Comparison of ENCODE assay signal across 8 cellular contexts in genomic region chr1:147241955-147242448, GRCh38. TPM values are rescaled to one million over a fixed set of nuclear protein-coding genes. Genes with fewer than 3 reads are reported as not detected.
DNase-seq lines count a peak whose midpoint lies in the region; FAIRE-seq and TF ChIP-seq lines count a peak whose summit lies in the region.

No MANE protein-coding gene starts in this region.

- H4K20me1 ChIP-seq in OCI-LY3 (ENCODE audit: insufficient read depth, low read length) = peaks cover 23% of the 10 kb centered on the region

- H3K79me2 ChIP-seq in OCI-LY3 (ENCODE audit: low read length) = peaks cover 43% of the 10 kb centered on the region

- H3K27me3 ChIP-seq in CD4-positive, alpha-beta memory T cell (ENCODE audit: insufficient read depth, low read length) = no peaks in the 10 kb centered on the region
- no peaks in the 10 kb centered on the region for H3K27me3 ChIP-seq in OCI-LY3 (ENCODE audit: low read depth, low read length)
- H3K27me3 ChIP-seq in endocrine pancreas (ENCODE audit: control insufficient read depth, insufficient read depth, low read length) = no peaks in the 10 kb centered on the region
- no peaks in the 10 kb centered on the region for H3K27me3 ChIP-seq in neuron (ENCODE audit: insufficient read depth, low read length)

- H3K4me1 ChIP-seq in CD4-positive, alpha-beta memory T cell (ENCODE audit: insufficient read depth, low read length) = peaks cover 30% of the 10 kb centered on the region
- H3K4me1 ChIP-seq in OCI-LY3 (ENCODE audit: low read length) (peaks cover 24% of the 10 kb centered on the region), endocrine pancreas (ENCODE audit: control insufficient read depth, insufficient read depth, low read length) (peaks cover 12% of the 10 kb centered on the region), neuron (ENCODE audit: insufficient read depth, low read length) (peaks cover 15% of the 10 kb centered on the region)

- H3K27me3 Mint-ChIP-seq in CD4-positive, alpha-beta memory T cell = peaks cover 0 to 1% of the 10 kb centered on the region in 2 donors

- peak overlapping the region; percentile 72 to 97 (median 86) for H3K4me3 Mint-ChIP-seq in CD4-positive, alpha-beta memory T cell

- no peak for FAIRE-seq in HTR-8/SVneo (lab: Jason Lieb, UNC)

- H3K9me3 ChIP-seq in CD4-positive, alpha-beta memory T cell (ENCODE audit: control insufficient read depth in 1 of 2, low read length in 2 of 2) = no peaks in the 10 kb centered on the region
- H3K9me3 ChIP-seq in OCI-LY3 (ENCODE audit: insufficient read depth, low read length) (no peaks in the 10 kb centered on the region), endocrine pancreas (ENCODE audit: control insufficient read depth, low read length) (no peaks in the 10 kb centered on the region), neuron (ENCODE audit: low read length) (no peaks in the 10 kb centered on the region)

- H2AFZ ChIP-seq in OCI-LY3 (ENCODE audit: low read depth, low read length) (peak overlapping the region; percentile 97), neuron (ENCODE audit: low read depth, low read length) (peak overlapping the region; percentile 98)

- in situ Hi-C loops in GM13976 (cut with MboI; ENCODE audit: low sequenced_read_pairs, unreplicated experiment) = no loop called here

- H3K27ac ChIP-seq in CD4-positive, alpha-beta memory T cell (ENCODE audit: low read depth, low read length) = peak overlapping the region; percentile 70
- no peak overlapping the region for H3K27ac ChIP-seq in OCI-LY3 (ENCODE audit: low read length)

- peaks cover 23 to 43% (median 24%) of the 10 kb centered on the region in 4 donors for H3K4me1 Mint-ChIP-seq in CD4-positive, alpha-beta memory T cell

- H3K36me3 Mint-ChIP-seq in CD4-positive, alpha-beta memory T cell = peaks cover 0 to 4% of the 10 kb centered on the region in 2 donors

- no peak for DNase-seq in CD4-positive, alpha-beta memory T cell
- DNase-seq in mesenteric fat pad (ENCODE audit: low spot score) (no peak), putamen (ENCODE audit: low spot score) (no peak), GM13976 (ENCODE audit: low spot score) (no peak), HTR-8/SVneo (ENCODE audit: insufficient read length, low spot score) (no peak)

- H3K27ac Mint-ChIP-seq in CD4-positive, alpha-beta memory T cell = peak overlapping the region; percentile 60 to 87 (median 73)

- H3K9me3 Mint-ChIP-seq in CD4-positive, alpha-beta memory T cell = no peaks in the 10 kb centered on the region

- TF ChIP-seq CTCF in OCI-LY3 (IDR thresholded peaks at IDR 0.05; ENCODE audit: low read depth, low read length) (no peak), GM13976 (IDR thresholded peaks at IDR 0.05; ENCODE audit: borderline replicate concordance, control extremely low read depth, extremely low read depth, insufficient read depth, missing control alignments) (no peak)

- POLR2A ChIA-PET in CD4-positive, alpha-beta memory T cell (lab: Charles Lee; ENCODE audit: partially characterized antibody) = interaction anchor here (0.6 to 4.3 kb wide), 4 partner anchors 17 to 158 kb away, joined by 3 to 54 read pairs (median 14); partner anchors contain the start of genes FMO5 and PRKAB2

- H3K9ac ChIP-seq in OCI-LY3 (ENCODE audit: low read length) (peak overlapping the region; percentile 69), endocrine pancreas (ENCODE audit: control insufficient read depth, insufficient read depth, low read length) (peak overlapping the region; percentile 73)

- H3K4me3 ChIP-seq in CD4-positive, alpha-beta memory T cell (ENCODE audit: low read length in 2 of 2) = peak overlapping the region in 1 of 2 donors; percentile 84
- H3K4me3 ChIP-seq in OCI-LY3 (ENCODE audit: low read length) (peak overlapping the region; percentile 91), endocrine pancreas (ENCODE audit: control insufficient read depth, insufficient read depth, low read length) (peak overlapping the region; percentile 39), neuron (ENCODE audit: low read length) (peak overlapping the region; percentile 87)

- peak overlapping the region; percentile 92 for H3K4me2 ChIP-seq in OCI-LY3 (ENCODE audit: low read length)

- CTCF ChIA-PET in CD4-positive, alpha-beta memory T cell (lab: Charles Lee; ENCODE audit: partially characterized antibody) = interaction anchor here (0.6 to 3.4 kb wide), 18 partner anchors 10 to 253 kb away, joined by 3 to 57 read pairs (median 4); partner anchors contain the start of genes FMO5 and PRKAB2

- no peaks in the 10 kb centered on the region for H3K36me3 ChIP-seq in CD4-positive, alpha-beta memory T cell (ENCODE audit: insufficient read depth, low read length)
- H3K36me3 ChIP-seq in OCI-LY3 (replicated peaks; ENCODE audit: low read depth, low read length) = peaks cover 15% of the 10 kb centered on the region
- no peaks in the 10 kb centered on the region for H3K36me3 ChIP-seq in endocrine pancreas (ENCODE audit: control insufficient read depth, insufficient read depth, low read length)
- no peaks in the 10 kb centered on the region for H3K36me3 ChIP-seq in neuron (ENCODE audit: insufficient read depth, low read length)

- intact Hi-C loops in CD4-positive, alpha-beta memory T cell (cut with micrococcal nuclease) = loop anchor here (1.0 to 2.0 kb wide), 3 partner anchors 17 to 157 kb away; partner anchors contain the start of genes FMO5 and PRKAB2

RNA-seq across cellular contexts. Expression of gene CHD1L, which starts 0.5 kb away (rescaled TPM):
- total RNA-seq in CD4-positive, alpha-beta memory T cell = 10 to 100 TPM; 29.5 to 31.6 TPM
- 10 to 100 TPM; 17.1 to 18.8 TPM for polyA plus RNA-seq in CD4-positive, alpha-beta memory T cell
- 30.0 TPM for total RNA-seq in mesenteric fat pad

RNA-seq across cellular contexts. Expression of gene FMO5, which starts 16.9 kb away (rescaled TPM):
- 1 to 10 TPM; 1.0 to 1.5 TPM for total RNA-seq in CD4-positive, alpha-beta memory T cell
- polyA plus RNA-seq in CD4-positive, alpha-beta memory T cell = 1 to 10 TPM; 1.3 to 1.5 TPM
- 2.5 TPM for total RNA-seq in mesenteric fat pad
